Comparison of ENCODE assay signal across 1 cellular context in the genomic region with DNA sequence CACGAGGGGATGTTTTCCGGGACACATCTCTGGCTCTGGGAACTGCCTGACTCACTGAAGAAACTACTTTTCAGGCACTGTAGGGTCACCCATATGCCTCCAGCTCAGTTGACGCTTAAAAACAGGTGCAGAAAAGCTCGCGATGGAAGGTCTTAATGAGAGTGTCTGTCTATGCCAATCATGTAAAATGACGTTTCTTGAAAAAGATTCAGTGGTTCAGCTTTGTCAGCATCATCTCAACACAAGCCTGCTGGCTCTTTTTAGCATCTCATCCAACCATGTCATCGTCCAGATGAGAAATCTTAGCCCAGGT.
TF ChIP-seq lines count a peak whose summit lies in the region.

No MANE protein-coding gene starts in this region.

TF ChIP-seq in IMR-90, 13 proteins besides CTCF, POLR2A, EP300 and RAD21:
- TF ChIP-seq RFX5 (IDR thresholded peaks at IDR 0.05; ENCODE audit: low read depth, low read length), result no peak
- TF ChIP-seq, protein P1, sequence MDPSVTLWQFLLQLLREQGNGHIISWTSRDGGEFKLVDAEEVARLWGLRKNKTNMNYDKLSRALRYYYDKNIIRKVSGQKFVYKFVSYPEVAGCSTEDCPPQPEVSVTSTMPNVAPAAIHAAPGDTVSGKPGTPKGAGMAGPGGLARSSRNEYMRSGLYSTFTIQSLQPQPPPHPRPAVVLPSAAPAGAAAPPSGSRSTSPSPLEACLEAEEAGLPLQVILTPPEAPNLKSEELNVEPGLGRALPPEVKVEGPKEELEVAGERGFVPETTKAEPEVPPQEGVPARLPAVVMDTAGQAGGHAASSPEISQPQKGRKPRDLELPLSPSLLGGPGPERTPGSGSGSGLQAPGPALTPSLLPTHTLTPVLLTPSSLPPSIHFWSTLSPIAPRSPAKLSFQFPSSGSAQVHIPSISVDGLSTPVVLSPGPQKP (IDR thresholded peaks at IDR 0.05; ENCODE audit: borderline replicate concordance, low read depth, low read length), result no peak
- TF ChIP-seq RCOR1 (IDR thresholded peaks at IDR 0.05; ENCODE audit: insufficient replicate concordance, low read length), result no peak
- no peak for TF ChIP-seq SMC3 (IDR thresholded peaks at IDR 0.05; ENCODE audit: low read depth, low read length)
- TF ChIP-seq BHLHE40 (IDR thresholded peaks at IDR 0.05; ENCODE audit: low read depth, low read length), result no peak
- TF ChIP-seq MAZ (IDR thresholded peaks at IDR 0.05; ENCODE audit: borderline replicate concordance, low read depth, low read length), result no peak
- no peak for TF ChIP-seq FOS (IDR thresholded peaks at IDR 0.05; ENCODE audit: low read depth, low read length)
- TF ChIP-seq CHD1 (IDR thresholded peaks at IDR 0.05; ENCODE audit: low read depth, low read length), result no peak
- no peak for TF ChIP-seq MXI1 (IDR thresholded peaks at IDR 0.05; ENCODE audit: borderline replicate concordance, low read depth, low read length)
- TF ChIP-seq MAFK (IDR thresholded peaks at IDR 0.05; ENCODE audit: low read depth, low read length), result no peak
- TF ChIP-seq CEBPB (IDR thresholded peaks at IDR 0.05; ENCODE audit: low read depth, low read length), result no peak
- TF ChIP-seq, protein P2, sequence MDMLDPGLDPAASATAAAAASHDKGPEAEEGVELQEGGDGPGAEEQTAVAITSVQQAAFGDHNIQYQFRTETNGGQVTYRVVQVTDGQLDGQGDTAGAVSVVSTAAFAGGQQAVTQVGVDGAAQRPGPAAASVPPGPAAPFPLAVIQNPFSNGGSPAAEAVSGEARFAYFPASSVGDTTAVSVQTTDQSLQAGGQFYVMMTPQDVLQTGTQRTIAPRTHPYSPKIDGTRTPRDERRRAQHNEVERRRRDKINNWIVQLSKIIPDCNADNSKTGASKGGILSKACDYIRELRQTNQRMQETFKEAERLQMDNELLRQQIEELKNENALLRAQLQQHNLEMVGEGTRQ (IDR thresholded peaks at IDR 0.05; ENCODE audit: low read depth, low read length), result no peak
- no peak for TF ChIP-seq NFE2L2 (IDR thresholded peaks at IDR 0.05; ENCODE audit: low read depth, low read length)
TF ChIP-seq in IMR-90: peak in this region for 0.
